ENCODE assay signal across 9 cellular contexts in the genomic region with DNA sequence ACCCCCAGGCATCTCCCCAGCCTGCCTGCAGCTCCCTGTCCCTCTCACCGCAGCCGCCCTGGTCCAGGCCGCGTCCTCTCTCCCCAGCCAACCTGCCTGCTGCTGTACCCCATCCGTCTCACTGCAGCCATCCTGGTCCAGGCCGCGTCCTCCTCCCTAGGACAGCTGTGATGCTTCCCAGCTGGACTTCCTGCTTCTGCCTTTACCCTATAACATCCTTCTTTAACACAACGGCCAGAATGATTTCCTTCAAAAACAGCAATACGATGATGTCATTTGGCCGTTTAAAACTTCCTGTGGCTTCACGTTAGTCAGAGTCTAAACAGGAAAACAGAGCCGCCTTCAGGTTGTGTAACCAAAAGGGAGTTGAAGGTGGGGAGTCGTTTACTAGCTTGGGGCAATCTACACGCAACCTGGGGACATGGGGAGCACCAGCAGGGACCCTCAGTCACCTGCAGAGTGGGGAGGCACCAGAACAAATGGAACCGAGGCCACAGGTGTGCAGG. TPM values are rescaled to one million over a fixed set of nuclear protein-coding genes. Genes with fewer than 3 reads are reported as not detected.
DNase-seq lines count a peak whose midpoint lies in the region; ATAC-seq and TF ChIP-seq lines count a peak whose summit lies in the region.
"Had no signal": no experiment of that assay in that cellular context is flagged by ENCODE, and none has a peak within 500 bp of the region (broad histone marks: within the 10 kb centered on the region; RNA-seq: fewer than 3 reads in every experiment).

No MANE protein-coding gene starts in this region.

- H3K4me3 ChIP-seq in NB4 (ENCODE audit: low read depth, low read length) = peak overlapping the region; percentile 46
- no peak overlapping the region for H3K4me3 ChIP-seq in adipocyte (ENCODE audit: low read length)
- no peak overlapping the region for H3K4me3 ChIP-seq in neutrophil (ENCODE audit: low read depth in 1 of 2, low read length in 1 of 2)
- no peak overlapping the region for H3K4me3 ChIP-seq in lower lobe of right lung
- H3K4me3 ChIP-seq in body of pancreas = no peak overlapping the region

- no peak for DNase-seq in activated CD4-positive, CD25-positive, alpha-beta regulatory T cell (lab: John Stamatoyannopoulos, UW)
- peak; percentile 99 for DNase-seq in NB4 (ENCODE audit: low read depth)
- DNase-seq in adipocyte (ENCODE audit: low read depth) = peak; percentile 19
- DNase-seq in lower lobe of right lung = no peak
- no peak for DNase-seq in body of pancreas
- DNase-seq: WERI-Rb-1 had no signal

- H3K27ac ChIP-seq in neutrophil = peak overlapping the region; percentile 73
- H3K27ac ChIP-seq in lower lobe of right lung = no peak overlapping the region
- H3K27ac ChIP-seq in body of pancreas = no peak overlapping the region
- H3K27ac ChIP-seq: WERI-Rb-1 had no signal

- TF ChIP-seq CTCF in NB4 (IDR thresholded peaks at IDR 0.05; ENCODE audit: low read depth, low read length) (no peak), neutrophil (IDR thresholded peaks at IDR 0.05) (no peak), lower lobe of right lung (IDR thresholded peaks at IDR 0.05) (no peak), body of pancreas (IDR thresholded peaks at IDR 0.05) (no peak)

- peak; percentile 17 for TF ChIP-seq POLR2A in NB4 (IDR thresholded peaks at IDR 0.05; ENCODE audit: extremely low read depth, insufficient read length)
- no peak for TF ChIP-seq POLR2A in body of pancreas (IDR thresholded peaks at IDR 0.05)

- H3K9ac ChIP-seq in adipocyte (ENCODE audit: low read length) = no peak overlapping the region

- intact Hi-C loops in lower lobe of right lung (cut with DNase I) (no loop called here), body of pancreas (cut with DNase I) (no loop called here)

- no peaks in the 10 kb centered on the region for H3K36me3 ChIP-seq in adipocyte (ENCODE audit: control insufficient read depth, insufficient read depth, low read length, severe bottlenecking)
- no peaks in the 10 kb centered on the region for H3K36me3 ChIP-seq in neutrophil
- H3K36me3 ChIP-seq in lower lobe of right lung = no peaks in the 10 kb centered on the region
- no peaks in the 10 kb centered on the region for H3K36me3 ChIP-seq in body of pancreas (replicated peaks in 1 of 2; ENCODE audit: insufficient read depth in 1 of 2, low read depth in 2 of 2)
- H3K36me3 ChIP-seq: WERI-Rb-1 had no signal

- H3K27me3 ChIP-seq in adipocyte (replicated peaks; ENCODE audit: control insufficient read depth, insufficient read depth, low read length) (peaks cover 42% of the 10 kb centered on the region), neutrophil (peaks cover 10% of the 10 kb centered on the region), lower lobe of right lung (ENCODE audit: low read depth) (peaks cover 51% of the 10 kb centered on the region), body of pancreas (peaks cover 0 to 5% of the 10 kb centered on the region in 2 donors)

- H3K9me3 ChIP-seq in adipocyte (ENCODE audit: control insufficient read depth, low read length) (no peaks in the 10 kb centered on the region), neutrophil (no peaks in the 10 kb centered on the region), lower lobe of right lung (no peaks in the 10 kb centered on the region), body of pancreas (no peaks in the 10 kb centered on the region)

- H3K4me1 ChIP-seq in adipocyte (ENCODE audit: control insufficient read depth, insufficient read depth, low read length) (no peaks in the 10 kb centered on the region), neutrophil (ENCODE audit: control insufficient read depth in 1 of 2, insufficient read depth in 1 of 2, low read depth in 1 of 2, low read length in 1 of 2) (peaks cover 18 to 26% of the 10 kb centered on the region in 2 experiments), lower lobe of right lung (no peaks in the 10 kb centered on the region), body of pancreas (no peaks in the 10 kb centered on the region)

- WGBS in body of pancreas, 2 donors = 44 to 56% methylated on average over 13 to 15 of the region's 15 CpGs

- ATAC-seq in activated CD4-positive, CD25-positive, alpha-beta regulatory T cell treated with anti-CD3 and anti-CD28 coated beads, Interleukin-2, amount 50 U/mL, for 24 hours = peak; percentile 51 to 85
- no peak for ATAC-seq in lower lobe of right lung
- ATAC-seq in GM19035 (IDR thresholded peaks at IDR 0.05; ENCODE audit: unreplicated experiment) = no peak
- no peak for ATAC-seq in body of pancreas

RNA-seq across cellular contexts. Expression of a gene that starts 32.2 kb away (rescaled TPM):
- total RNA-seq in lower lobe of right lung (14.8 TPM), body of pancreas (10 to 100 TPM; 15.6 to 17.8 TPM)

RNA-seq across cellular contexts. Expression of a gene that starts 40.4 kb away (rescaled TPM):
- total RNA-seq in lower lobe of right lung (not detected), body of pancreas (not detected)

Comparison
In these comparisons a context has a peak if more than half of its experiments do, and no peak if none do; other contexts are left out.
1. ATAC-seq: peak in activated CD4-positive, CD25-positive, alpha-beta regulatory T cell treated with anti-CD3 and anti-CD28 coated beads, Interleukin-2, amount 50 U/mL, for 24 hours (2 of 2); none in lower lobe of right lung (0 of 2), GM19035 (single experiment) and body of pancreas (single experiment).
2. DNase-seq: peak in NB4 (single experiment) and adipocyte (single experiment); none in activated CD4-positive, CD25-positive, alpha-beta regulatory T cell (0 of 4), lower lobe of right lung (single experiment) and body of pancreas (0 of 4).